In the genomic region with DNA sequence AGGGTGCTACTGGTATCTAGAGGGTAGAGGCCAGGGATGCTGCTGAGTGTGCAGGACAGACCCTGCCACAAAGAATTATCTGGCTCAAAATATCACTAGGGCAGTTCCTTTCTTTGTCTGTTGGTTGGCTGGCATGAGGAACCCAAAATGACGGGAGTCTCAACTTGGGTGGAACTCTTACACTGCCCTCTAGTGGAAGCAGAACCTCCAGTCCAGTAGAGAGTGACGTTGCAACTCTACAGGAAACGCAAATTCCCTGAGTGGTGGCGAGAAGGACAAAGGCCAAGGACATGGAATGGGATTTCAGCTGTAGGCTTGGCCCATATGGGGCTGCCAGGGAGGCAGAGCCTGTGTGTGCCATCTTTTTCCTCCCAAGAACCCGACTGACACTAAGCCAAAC, we compare ENCODE assay signal across 9 cellular contexts. TPM values are rescaled to one million over a fixed set of nuclear protein-coding genes. Genes with fewer than 3 reads are reported as not detected.
DNase-seq lines count a peak whose midpoint lies in the region; ATAC-seq, FAIRE-seq and TF ChIP-seq lines count a peak whose summit lies in the region.
"Had no signal": no experiment of that assay in that cellular context is flagged by ENCODE, and none has a peak within 500 bp of the region (broad histone marks: within the 10 kb centered on the region; RNA-seq: fewer than 3 reads in every experiment).

No MANE protein-coding gene starts in this region.

- TF ChIP-seq CTCF in IMR-90 (conservative IDR thresholded peaks at IDR 0.05; ENCODE audit: low read depth, low read length), result 0 out of 2 replicates have a peak, but pooled peaks have one; percentile 10
- peak; percentile 37 for TF ChIP-seq CTCF in bronchial epithelial cell (IDR thresholded peaks at IDR 0.05; ENCODE audit: insufficient read depth, low read length, severe bottlenecking)
- TF ChIP-seq CTCF in neural progenitor cell (IDR thresholded peaks at IDR 0.05), result peak; percentile 59
- no peak for TF ChIP-seq CTCF in CD8-positive, alpha-beta T cell (IDR thresholded peaks at IDR 0.05)

- H3K27me3 Mint-ChIP-seq in neural progenitor cell (ENCODE audit: insufficient read depth, low read depth), result peaks cover 1% of the 10 kb centered on the region
- peaks cover 3% of the 10 kb centered on the region for H3K27me3 Mint-ChIP-seq in CD8-positive, alpha-beta T cell (ENCODE audit: low read depth)

- no peak for FAIRE-seq in bronchial epithelial cell (lab: Jason Lieb, UNC)

- no peaks in the 10 kb centered on the region; the same call in 1 of the 2 replicates for H3K9me3 ChIP-seq in IMR-90 (ENCODE audit: control insufficient read depth, insufficient read depth, low read length)
- H3K9me3 ChIP-seq in neural progenitor cell (ENCODE audit: low read depth), result no peaks in the 10 kb centered on the region
- H3K9me3 ChIP-seq in CD8-positive, alpha-beta T cell (ENCODE audit: low read length), result no peaks in the 10 kb centered on the region
- H3K9me3 ChIP-seq: upper lobe of left lung had no signal

- intact Hi-C loops in IMR-90 (cut with micrococcal nuclease), result no loop called here
- intact Hi-C loops in CD8-positive, alpha-beta T cell (cut with DNase I, micrococcal nuclease), result no loop called here

- peaks cover 0 to 25% of the 10 kb centered on the region in 2 experiments; a peak in 3 of 4 replicates for H3K79me1 ChIP-seq in IMR-90 (ENCODE audit: low read depth in 1 of 2, low read length in 2 of 2)

- no peak overlapping the region for H3K4me2 ChIP-seq in IMR-90 (ENCODE audit: low read depth, low read length)
- H3K4me2 ChIP-seq in neural progenitor cell, result no peak overlapping the region

- no peak overlapping the region for H3K4me3 ChIP-seq in IMR-90 (ENCODE audit: insufficient read depth, low read depth, low read length)
- H3K4me3 ChIP-seq in bronchial epithelial cell (ENCODE audit: low read depth, low read length), result no peak overlapping the region
- no peak overlapping the region for H3K4me3 ChIP-seq in neural progenitor cell
- no peak overlapping the region for H3K4me3 ChIP-seq in CD8-positive, alpha-beta T cell (ENCODE audit: low read depth, low read length)
- H3K4me3 ChIP-seq: upper lobe of left lung had no signal

- H4K5ac ChIP-seq in IMR-90 (ENCODE audit: low read depth, low read length), result no peak overlapping the region

- H3K36me3 ChIP-seq in IMR-90 (ENCODE audit: control insufficient read depth, insufficient read depth, low read length), result no peaks in the 10 kb centered on the region
- no peaks in the 10 kb centered on the region for H3K36me3 ChIP-seq in bronchial epithelial cell (ENCODE audit: control insufficient read depth, insufficient read depth, low read length)
- H3K36me3 ChIP-seq in neural progenitor cell, result no peaks in the 10 kb centered on the region
- no peaks in the 10 kb centered on the region for H3K36me3 ChIP-seq in CD8-positive, alpha-beta T cell (ENCODE audit: insufficient read depth, low read length)
- H3K36me3 ChIP-seq: upper lobe of left lung had no signal

- H3K36me3 Mint-ChIP-seq in neural progenitor cell, result no peaks in the 10 kb centered on the region
- no peaks in the 10 kb centered on the region for H3K36me3 Mint-ChIP-seq in CD8-positive, alpha-beta T cell

- H3K9me1 ChIP-seq in IMR-90 (ENCODE audit: insufficient read depth, low read length), result peaks cover 29% of the 10 kb centered on the region

- dilution Hi-C loops in IMR-90 (cut with HindIII; ENCODE audit: low sequenced_read_pairs, unreplicated experiment), result no loop called here

- H3K4me1 ChIP-seq in IMR-90 (ENCODE audit: control insufficient read depth, insufficient read depth, low read length) (peaks cover 14% of the 10 kb centered on the region), neural progenitor cell (peaks cover 7% of the 10 kb centered on the region)
- H3K4me1 ChIP-seq in CD8-positive, alpha-beta T cell (ENCODE audit: insufficient read depth, low read length), result no peaks in the 10 kb centered on the region

- H2BK15ac ChIP-seq in IMR-90 (ENCODE audit: low read depth, low read length), result 0 out of 3 replicates have a peak overlapping the region, but pooled peaks have one; percentile 3

- H3K9me3 Mint-ChIP-seq in neural progenitor cell, result no peaks in the 10 kb centered on the region
- no peaks in the 10 kb centered on the region for H3K9me3 Mint-ChIP-seq in CD8-positive, alpha-beta T cell

- WGBS in IMR-90 (ENCODE audit: extremely low coverage in 2 of 2, insufficient read length in 1 of 2), 2 experiments, result 82% methylated on average over 3 of the region's 5 CpGs; no CpG with 5 or more reads in 1 of the 2 experiments

- DNase-seq in NCI-H1694 (lab: John Stamatoyannopoulos, UW) (peak; percentile 13), NCI-H1694 treated with DMSO at 0.1 percent for 48 hours (lab: John Stamatoyannopoulos, UW) (no peak), IMR-90 (no peak), bronchial epithelial cell (ENCODE audit: low read depth) (no peak), neural progenitor cell (ENCODE audit: low spot score) (peak; percentile 66), kidney tubule cell (ENCODE audit: low spot score) (no peak)
- DNase-seq in CD8-positive, alpha-beta T cell, result no peak
- DNase-seq: upper lobe of left lung had no signal

- BruUV-seq in IMR-90 (replicated peaks; lab: Mats Ljungman, UMichigan), result no TSS peak

- H2AK5ac ChIP-seq in IMR-90 (ENCODE audit: low read depth, low read length), result peak overlapping the region; percentile 36; the same call in 1 of the 2 replicates

- no peak overlapping the region for H3K4ac ChIP-seq in IMR-90 (ENCODE audit: low read depth, low read length)

- no peaks in the 10 kb centered on the region for H3K27me3 ChIP-seq in IMR-90 (ENCODE audit: control insufficient read depth, insufficient read depth, low read length)
- no peaks in the 10 kb centered on the region for H3K27me3 ChIP-seq in bronchial epithelial cell (ENCODE audit: control insufficient read depth, insufficient read depth, low read length)
- no peaks in the 10 kb centered on the region for H3K27me3 ChIP-seq in neural progenitor cell
- no peaks in the 10 kb centered on the region for H3K27me3 ChIP-seq in CD8-positive, alpha-beta T cell (ENCODE audit: insufficient read depth, low read length)
- H3K27me3 ChIP-seq: upper lobe of left lung had no signal

- POLR2A ChIA-PET in IMR-90 (lab: Charles Lee; ENCODE audit: unreplicated experiment), result no interaction called here
- POLR2A ChIA-PET in CD8-positive, alpha-beta T cell (lab: Charles Lee), result no interaction called here

- no peak overlapping the region for H3K4me3 Mint-ChIP-seq in neural progenitor cell
- no peak overlapping the region for H3K4me3 Mint-ChIP-seq in CD8-positive, alpha-beta T cell

- H3K9ac ChIP-seq in IMR-90 (ENCODE audit: low read depth, low read length) (no peak overlapping the region), neural progenitor cell (no peak overlapping the region)

- H4K91ac ChIP-seq in IMR-90 (ENCODE audit: insufficient read depth, low read depth, low read length), result no peak overlapping the region

- no peak overlapping the region for H3K27ac ChIP-seq in IMR-90 (ENCODE audit: insufficient read depth, low read length)
- H3K27ac ChIP-seq in neural progenitor cell, result no peak overlapping the region
- H3K27ac ChIP-seq in CD8-positive, alpha-beta T cell (ENCODE audit: low read depth, low read length), result no peak overlapping the region
- H3K27ac ChIP-seq: upper lobe of left lung had no signal

- H3K27ac Mint-ChIP-seq in neural progenitor cell, result no peak overlapping the region
- H3K27ac Mint-ChIP-seq in CD8-positive, alpha-beta T cell, result no peak overlapping the region

- peaks cover 14% of the 10 kb centered on the region for H3F3A ChIP-seq in neural progenitor cell (ENCODE audit: low read depth)

- peaks cover 4% of the 10 kb centered on the region for H3K4me1 Mint-ChIP-seq in neural progenitor cell
- H3K4me1 Mint-ChIP-seq in CD8-positive, alpha-beta T cell (ENCODE audit: low read depth), result no peaks in the 10 kb centered on the region

- no peak overlapping the region for H2BK120ac ChIP-seq in IMR-90 (ENCODE audit: low read depth, low read length)

- no peaks in the 10 kb centered on the region for H4K20me1 ChIP-seq in IMR-90 (ENCODE audit: insufficient read depth, low read length)
- no peaks in the 10 kb centered on the region for H4K20me1 ChIP-seq in neural progenitor cell (ENCODE audit: low read depth)

- in situ Hi-C loops in IMR-90 (cut with MboI; ENCODE audit: low sequenced_read_pairs), result no loop called here

- H3K14ac ChIP-seq in IMR-90 (replicated peaks; ENCODE audit: low read depth, low read length), result no peak overlapping the region

- no peak for TF ChIP-seq POLR2A in IMR-90 (IDR thresholded peaks at IDR 0.05; ENCODE audit: low read depth, low read length)

- no peak overlapping the region for H2BK20ac ChIP-seq in IMR-90 (ENCODE audit: low read depth, low read length)

- no peak overlapping the region; a peak in 1 of 4 replicates for H4K8ac ChIP-seq in IMR-90 (ENCODE audit: low read depth in 2 of 2, low read length in 2 of 2)

- H3K18ac ChIP-seq in IMR-90 (ENCODE audit: low read depth, low read length), result no peak overlapping the region

- H3K23ac ChIP-seq in IMR-90 (ENCODE audit: low read depth, low read length), result no peak overlapping the region

- no peak overlapping the region for H2AK9ac ChIP-seq in IMR-90 (replicated peaks; ENCODE audit: low read depth, low read length, poor library complexity)

- H2AFZ ChIP-seq in IMR-90 (replicated peaks; ENCODE audit: low read length, poor library complexity) (no peak overlapping the region), neural progenitor cell (replicated peaks) (no peak overlapping the region)

- TF ChIP-seq RAD21 in IMR-90 (IDR thresholded peaks at IDR 0.05; ENCODE audit: low read length), result no peak

- CTCF ChIA-PET in IMR-90 (lab: Yijun Ruan, JAX), result interaction anchor here (0.6 to 1.6 kb wide), 3 partner anchors 11 to 318 kb away, joined by 3 read pairs; no protein-coding TSS in a partner anchor
- CTCF ChIA-PET in CD8-positive, alpha-beta T cell (lab: Charles Lee), result interaction anchor here (1.1 to 1.6 kb wide), 3 partner anchors 9 to 15 kb away, joined by 3 to 6 read pairs (median 4); no protein-coding TSS in a partner anchor

- ATAC-seq in IMR-90 (ENCODE audit: low read depth) (no peak), GM21367 (IDR thresholded peaks at IDR 0.05; ENCODE audit: unreplicated experiment) (no peak)
- ATAC-seq in CD8-positive, alpha-beta T cell, result no peak

- no peak overlapping the region for H2BK5ac ChIP-seq in IMR-90 (ENCODE audit: low read depth, low read length, poor library complexity, severe bottlenecking)

- no peaks in the 10 kb centered on the region for H3K79me2 ChIP-seq in neural progenitor cell (ENCODE audit: low read depth)

- H3K56ac ChIP-seq in IMR-90 (ENCODE audit: extremely low read depth, insufficient read depth, low read length), result no peak overlapping the region

TF ChIP-seq in IMR-90, 13 proteins besides CTCF, POLR2A, EP300 and RAD21 (continues in another document):
- no peak for TF ChIP-seq CHD1 (IDR thresholded peaks at IDR 0.05; ENCODE audit: low read depth, low read length)
- TF ChIP-seq NFE2L2 (IDR thresholded peaks at IDR 0.05; ENCODE audit: low read depth, low read length), result no peak
- TF ChIP-seq RCOR1 (IDR thresholded peaks at IDR 0.05; ENCODE audit: insufficient replicate concordance, low read length), result no peak

RNA-seq across cellular contexts. Expression of gene COPS8, which starts 47.1 kb away (rescaled TPM):
- 47.0 and 61.4 TPM in 2 replicates for total RNA-seq in IMR-90 (2012; rRNA removed)
- 58.5 and 64.9 TPM in 2 replicates for polyA plus RNA-seq in IMR-90 (2012; rRNA removed)
- polyA plus RNA-seq in IMR-90 (2012; cell fraction: cytosol; rRNA removed), result 24.6 and 26.5 TPM in 2 replicates
- polyA plus RNA-seq in IMR-90 (2012; cell fraction: nucleus; rRNA removed; ENCODE audit: low replicate concordance), result 5.9 and 48.0 TPM in 2 replicates
- 58.2 and 80.3 TPM in 2 replicates for total RNA-seq in bronchial epithelial cell
- 196 and 267 TPM in 2 replicates for total RNA-seq in neural progenitor cell (ENCODE audit: low replicate concordance)
- total RNA-seq in CD8-positive, alpha-beta T cell, result 10 to 100 TPM; 53.2 to 56.3 TPM

Comparison
In these comparisons a context has a peak if more than half of its experiments do, and no peak if none do; other contexts are left out.
1. DNase-seq: peak in NCI-H1694 (single experiment) and neural progenitor cell (single experiment); none in NCI-H1694 treated with DMSO at 0.1 percent for 48 hours (single experiment), IMR-90 (single experiment), bronchial epithelial cell (single experiment), CD8-positive, alpha-beta T cell (0 of 7) and kidney tubule cell (single experiment).